Comparison of ENCODE assay signal across 14 cellular contexts in the genomic region with DNA sequence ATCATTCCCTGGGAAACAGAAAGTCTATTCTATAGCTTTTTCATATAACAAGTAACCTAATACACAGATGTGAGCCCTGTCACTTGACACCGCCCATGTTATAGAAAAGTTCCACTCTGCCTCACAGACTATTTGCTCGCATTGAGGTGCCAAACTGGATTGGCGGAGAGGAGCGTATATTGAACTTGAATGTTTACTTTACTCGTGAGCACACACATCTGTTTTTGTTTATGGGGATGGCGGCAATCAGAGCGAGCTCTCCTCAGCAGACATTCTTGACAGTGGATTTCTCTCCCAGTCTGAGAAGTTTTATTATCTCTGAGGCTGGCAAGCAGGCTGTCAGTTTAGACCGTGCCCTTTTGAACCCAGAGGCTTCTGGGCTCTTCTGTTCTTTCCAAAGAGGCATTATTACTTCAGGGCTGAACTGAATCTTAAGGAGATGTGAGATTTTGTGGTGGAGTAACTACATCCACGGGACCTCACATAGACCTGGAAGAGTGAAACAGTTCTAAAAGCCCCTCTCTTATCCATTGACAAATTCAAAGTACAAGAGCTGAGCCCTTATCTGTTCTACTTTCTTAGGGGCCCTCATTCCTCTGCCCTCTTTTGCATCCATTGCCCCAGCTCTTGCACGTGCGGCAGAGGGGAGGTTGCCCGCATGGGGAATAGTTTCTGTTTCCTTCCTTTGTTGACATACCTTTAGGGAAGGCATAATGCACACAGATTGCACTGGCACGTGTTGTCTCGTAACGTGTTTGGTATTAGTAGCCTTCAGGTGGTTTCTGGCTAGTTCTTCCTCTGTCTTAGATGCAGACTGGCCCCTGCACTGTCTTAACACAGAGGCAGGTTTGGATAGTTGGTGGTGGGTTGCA.
DNase-seq lines count a peak whose midpoint lies in the region; ATAC-seq and TF ChIP-seq lines count a peak whose summit lies in the region.
"Had no signal": no experiment of that assay in that cellular context is flagged by ENCODE, and none has a peak within 500 bp of the region (broad histone marks: within the 10 kb centered on the region; RNA-seq: fewer than 3 reads in every experiment).

No MANE protein-coding gene starts in this region.

- H3K9me3 Mint-ChIP-seq in mesothelial cell of epicardium: no peaks in the 10 kb centered on the region
- H3K9me3 Mint-ChIP-seq: stimulated activated naive B cell treated with anti-CD40 and anti-IgM and Interleukin-4, amounts not matched to agents 10 μg/mL and 1 μg/mL and 100 μg/mL, for 72 hours had no signal

- no peaks in the 10 kb centered on the region for H3K36me3 ChIP-seq in esophagus squamous epithelium
- H3K36me3 ChIP-seq in OCI-LY7 (ENCODE audit: insufficient read depth, low read length): no peaks in the 10 kb centered on the region
- H3K36me3 ChIP-seq: BLaER1 treated with 17β-estradiol and CSF1 and Interleukin-3, amounts not matched to agents 10 nM and 100 nM; pancreas had no signal

- H3K9me3 ChIP-seq in esophagus squamous epithelium (no peaks in the 10 kb centered on the region), OCI-LY7 (ENCODE audit: low read length) (no peaks in the 10 kb centered on the region)
- H3K9me3 ChIP-seq: BLaER1 treated with 17β-estradiol and CSF1 and Interleukin-3, amounts not matched to agents 10 nM and 100 nM; pancreas had no signal

- H3K4me2 ChIP-seq in OCI-LY7 (ENCODE audit: low read length): no peak overlapping the region
- H3K4me2 ChIP-seq: BLaER1 treated with 17β-estradiol and CSF1 and Interleukin-3, amounts not matched to agents 10 nM and 100 nM had no signal

- H3K4me1 ChIP-seq in esophagus squamous epithelium (peaks cover 0 to 24% (median 0%) of the 10 kb centered on the region in 3 donors), OCI-LY7 (ENCODE audit: insufficient read depth, low read length, poor library complexity, severe bottlenecking) (peaks cover 15% of the 10 kb centered on the region)
- H3K4me1 ChIP-seq: pancreas had no signal

- H3K9me2 ChIP-seq in OCI-LY7 (ENCODE audit: insufficient read depth, low read length): no peaks in the 10 kb centered on the region

- DNase-seq in AG10803 (ENCODE audit: low read depth) (peak; percentile 73), LNCaP clone FGC (ENCODE audit: low read depth) (peak; percentile 94), mesothelial cell of epicardium (ENCODE audit: low spot score in 2 of 2, unreplicated experiment in 2 of 2) (no peak), esophagus squamous epithelium (lab: John Stamatoyannopoulos, UW) (no peak), OCI-LY7 (ENCODE audit: low spot score) (no peak)
- DNase-seq: activated T-cell treated with anti-CD3 and anti-CD28 coated beads, Interleukin-2, amount 50 U/mL, for 48 hours; effector memory CD4-positive, alpha-beta T cell; mammary epithelial cell; pancreas; stimulated activated naive B cell treated with anti-CD40 and anti-IgM and Interleukin-4, amounts not matched to agents 10 μg/mL and 1 μg/mL and 100 μg/mL, for 72 hours had no signal

- H3K79me2 ChIP-seq in OCI-LY7 (ENCODE audit: insufficient read depth, low read depth, low read length): no peaks in the 10 kb centered on the region

- TF ChIP-seq POLR2A in esophagus squamous epithelium (IDR thresholded peaks at IDR 0.05): no peak

- no peaks in the 10 kb centered on the region for H3K36me3 Mint-ChIP-seq in mesothelial cell of epicardium

- 52 to 68% methylated on average over 12 to 15 of the region's 15 CpGs for WGBS in esophagus squamous epithelium, 2 donors

- TF ChIP-seq CTCF in AG10803 (conservative IDR thresholded peaks at IDR 0.05; ENCODE audit: low read length) (no peak), LNCaP clone FGC (IDR thresholded peaks at IDR 0.05; ENCODE audit: control insufficient read depth, extremely low read depth, insufficient read depth) (no peak), mesothelial cell of epicardium (IDR thresholded peaks at IDR 0.05; ENCODE audit: unreplicated experiment) (no peak), esophagus squamous epithelium (IDR thresholded peaks at IDR 0.05) (no peak), OCI-LY7 (conservative IDR thresholded peaks at IDR 0.05; ENCODE audit: low read length) (no peak)

- H3K27ac Mint-ChIP-seq in mesothelial cell of epicardium: peak overlapping the region; percentile 64
- H3K27ac Mint-ChIP-seq: stimulated activated naive B cell treated with anti-CD40 and anti-IgM and Interleukin-4, amounts not matched to agents 10 μg/mL and 1 μg/mL and 100 μg/mL, for 72 hours had no signal

- POLR2A ChIA-PET in OCI-LY7 (lab: Charles Lee): interaction anchor here (0.6 to 1.5 kb wide), 6 partner anchors 9 to 174 kb away, joined by 3 to 5 read pairs (median 4); no protein-coding TSS in a partner anchor

- CTCF ChIA-PET in OCI-LY7 (lab: Charles Lee; ENCODE audit: unreplicated experiment): no interaction called here

- intact Hi-C loops in esophagus squamous epithelium (cut with DNase I) (no loop called here), OCI-LY7 (cut with micrococcal nuclease; ENCODE audit: unreplicated experiment) (loop anchor here (10.0 kb wide), 1 partner anchor 349 kb away; no protein-coding TSS in a partner anchor)

- no peak overlapping the region for H2AFZ ChIP-seq in OCI-LY7 (ENCODE audit: low read length)

- H3K4me1 Mint-ChIP-seq in mesothelial cell of epicardium: peaks cover 23% of the 10 kb centered on the region

- no TSS peak for BruUV-seq in OCI-LY7 (replicated peaks; lab: Mats Ljungman, UMichigan)

- H3K27me3 Mint-ChIP-seq in mesothelial cell of epicardium (ENCODE audit: low read depth): no peaks in the 10 kb centered on the region
- H3K27me3 Mint-ChIP-seq: stimulated activated naive B cell treated with anti-CD40 and anti-IgM and Interleukin-4, amounts not matched to agents 10 μg/mL and 1 μg/mL and 100 μg/mL, for 72 hours had no signal

- H3K27me3 ChIP-seq in esophagus squamous epithelium: no peaks in the 10 kb centered on the region
- H3K27me3 ChIP-seq: BLaER1 treated with 17β-estradiol and CSF1 and Interleukin-3, amounts not matched to agents 10 nM and 100 nM; pancreas had no signal

- H3K4me3 ChIP-seq in AG10803 (ENCODE audit: low read length): no peak overlapping the region
- peak overlapping the region; percentile 14; the same call in 1 of the 2 replicates for H3K4me3 ChIP-seq in LNCaP clone FGC (ENCODE audit: low read depth, low read length)
- H3K4me3 ChIP-seq in esophagus squamous epithelium: no peak overlapping the region
- H3K4me3 ChIP-seq in OCI-LY7 (ENCODE audit: low read depth, low read length, poor library complexity, severe bottlenecking): no peak overlapping the region
- H3K4me3 ChIP-seq: BLaER1 treated with 17β-estradiol and CSF1 and Interleukin-3, amounts not matched to agents 10 nM and 100 nM; pancreas had no signal

- H4K20me1 ChIP-seq in OCI-LY7 (ENCODE audit: insufficient read depth, low read length): no peaks in the 10 kb centered on the region
- H4K20me1 ChIP-seq: BLaER1 treated with 17β-estradiol and CSF1 and Interleukin-3, amounts not matched to agents 10 nM and 100 nM had no signal

- peak; percentile 78 for ATAC-seq in SK-N-SH treated with all-trans-retinoic acid at 6 μM for 48 hours
- no peak for ATAC-seq in HG03460 (IDR thresholded peaks at IDR 0.05; ENCODE audit: unreplicated experiment)
- no peak for ATAC-seq in HG03432 (IDR thresholded peaks at IDR 0.05; ENCODE audit: unreplicated experiment)
- ATAC-seq: stimulated activated naive B cell treated with anti-CD40 and anti-IgM and Interleukin-4, amounts not matched to agents 10 μg/mL and 1 μg/mL and 100 μg/mL, for 72 hours had no signal

- no peak overlapping the region for H3K4me3 Mint-ChIP-seq in mesothelial cell of epicardium
- H3K4me3 Mint-ChIP-seq: stimulated activated naive B cell treated with anti-CD40 and anti-IgM and Interleukin-4, amounts not matched to agents 10 μg/mL and 1 μg/mL and 100 μg/mL, for 72 hours had no signal

- peak overlapping the region in 2 of 4 donors; percentile 48 to 52 for H3K27ac ChIP-seq in esophagus squamous epithelium
- no peak overlapping the region for H3K27ac ChIP-seq in OCI-LY7 (ENCODE audit: low read depth, low read length, poor library complexity, severe bottlenecking)
- H3K27ac ChIP-seq: BLaER1 treated with 17β-estradiol and CSF1 and Interleukin-3, amounts not matched to agents 10 nM and 100 nM; pancreas had no signal

TF ChIP-seq in SK-N-SH treated with all-trans-retinoic acid at 6 μM for 48 hours, 23 proteins besides CTCF, POLR2A, EP300 and RAD21 (continues in another document):
- no peak for TF ChIP-seq ZNF8 (CRISPR knock-in tag; IDR thresholded peaks at IDR 0.05)
- TF ChIP-seq CSRNP3 (CRISPR knock-in tag; IDR thresholded peaks at IDR 0.05): no peak
- no peak for TF ChIP-seq TCF4 (CRISPR knock-in tag; IDR thresholded peaks at IDR 0.05; ENCODE audit: borderline replicate concordance)
- no peak for TF ChIP-seq TOX (CRISPR knock-in tag; IDR thresholded peaks at IDR 0.05; ENCODE audit: borderline replicate concordance)
- no peak for TF ChIP-seq RARB (CRISPR knock-in tag; IDR thresholded peaks at IDR 0.05)
- TF ChIP-seq GLIS3 (CRISPR knock-in tag; IDR thresholded peaks at IDR 0.05): no peak
- TF ChIP-seq ARNTL (CRISPR knock-in tag; IDR thresholded peaks at IDR 0.05; ENCODE audit: borderline replicate concordance, low read depth): no peak

Comparison
In these comparisons a context has a peak if more than half of its experiments do, and no peak if none do; other contexts are left out.
1. DNase-seq: peak in AG10803 (single experiment) and LNCaP clone FGC (single experiment); none in mesothelial cell of epicardium (0 of 2), esophagus squamous epithelium (single experiment) and OCI-LY7 (single experiment).